In the genomic region with DNA sequence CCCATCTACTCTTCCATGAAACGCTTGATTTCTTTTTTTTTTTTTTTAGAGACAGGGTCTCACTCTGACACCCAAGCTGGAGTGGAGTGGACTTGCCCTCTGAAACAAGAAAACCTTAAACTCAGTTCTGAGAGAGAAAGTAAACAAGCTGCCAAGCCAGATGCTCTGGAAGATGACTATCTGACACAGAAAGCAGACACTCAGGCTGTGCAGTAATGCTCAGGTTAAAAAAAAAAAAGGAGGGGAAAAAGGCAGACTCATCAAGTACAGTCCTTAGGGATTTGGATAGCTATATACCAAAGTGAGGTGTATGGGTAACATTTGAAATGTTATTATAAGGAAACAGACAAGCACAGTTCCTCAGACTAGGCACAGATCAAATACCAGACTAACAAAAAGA, we compare ENCODE assay signal across 2 cellular contexts.
TF ChIP-seq lines count a peak whose summit lies in the region.

No MANE protein-coding gene starts in this region.

TF ChIP-seq in SK-N-SH treated with all-trans-retinoic acid at 6 μM for 48 hours, 23 proteins besides CTCF, POLR2A, EP300 and RAD21 (continued from another document):
- TF ChIP-seq, protein P1, sequence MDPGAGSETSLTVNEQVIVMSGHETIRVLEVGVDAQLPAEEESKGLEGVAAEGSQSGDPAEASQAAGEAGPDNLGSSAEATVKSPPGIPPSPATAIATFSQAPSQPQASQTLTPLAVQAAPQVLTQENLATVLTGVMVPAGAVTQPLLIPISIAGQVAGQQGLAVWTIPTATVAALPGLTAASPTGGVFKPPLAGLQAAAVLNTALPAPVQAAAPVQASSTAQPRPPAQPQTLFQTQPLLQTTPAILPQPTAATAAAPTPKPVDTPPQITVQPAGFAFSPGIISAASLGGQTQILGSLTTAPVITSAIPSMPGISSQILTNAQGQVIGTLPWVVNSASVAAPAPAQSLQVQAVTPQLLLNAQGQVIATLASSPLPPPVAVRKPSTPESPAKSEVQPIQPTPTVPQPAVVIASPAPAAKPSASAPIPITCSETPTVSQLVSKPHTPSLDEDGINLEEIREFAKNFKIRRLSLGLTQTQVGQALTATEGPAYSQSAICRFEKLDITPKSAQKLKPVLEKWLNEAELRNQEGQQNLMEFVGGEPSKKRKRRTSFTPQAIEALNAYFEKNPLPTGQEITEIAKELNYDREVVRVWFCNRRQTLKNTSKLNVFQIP (CRISPR knock-in tag; IDR thresholded peaks at IDR 0.05; ENCODE audit: borderline replicate concordance, low read depth): no peak
- peak; percentile 34; the same call in 1 of the 2 replicates for TF ChIP-seq TCF4 (CRISPR knock-in tag; IDR thresholded peaks at IDR 0.05; ENCODE audit: borderline replicate concordance)

TF ChIP-seq in WTC11, 78 proteins besides CTCF, POLR2A, EP300 and RAD21 (continued from another document):
- TF ChIP-seq, protein P2, sequence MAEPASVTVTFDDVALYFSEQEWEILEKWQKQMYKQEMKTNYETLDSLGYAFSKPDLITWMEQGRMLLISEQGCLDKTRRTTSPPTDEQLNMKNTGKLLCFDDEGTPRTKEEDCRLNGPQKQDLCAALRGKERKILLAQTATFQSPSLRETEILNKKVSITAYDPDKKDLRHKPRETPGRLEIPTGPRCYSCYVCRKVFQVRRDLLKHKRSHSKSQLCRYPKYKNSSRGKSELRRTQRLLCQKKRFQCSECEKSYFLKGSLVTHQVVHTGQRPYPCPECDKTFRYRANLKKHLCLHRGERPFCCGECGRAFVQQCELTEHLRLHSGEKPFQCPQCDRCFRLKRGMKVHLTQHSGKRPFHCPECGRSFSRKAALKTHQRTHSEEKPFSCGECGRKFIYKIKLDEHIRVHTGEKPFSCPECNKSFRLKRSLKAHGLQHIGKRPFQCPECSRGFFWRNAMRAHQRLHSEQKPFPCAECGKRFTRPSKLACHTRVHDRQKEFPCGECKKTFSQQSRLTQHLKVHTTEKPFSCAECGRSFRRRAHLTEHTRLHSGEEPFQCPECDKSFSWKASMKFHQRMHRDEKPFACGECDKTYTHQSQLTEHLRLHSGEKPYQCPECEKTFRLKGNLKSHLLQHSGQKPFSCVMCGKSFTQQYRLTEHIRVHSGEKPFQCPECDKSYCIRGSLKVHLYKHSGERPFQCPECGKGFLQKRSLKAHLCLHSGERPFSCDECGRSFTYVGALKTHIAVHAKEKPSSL (CRISPR knock-in tag; conservative IDR thresholded peaks at IDR 0.05): no peak
- TF ChIP-seq, protein P3, sequence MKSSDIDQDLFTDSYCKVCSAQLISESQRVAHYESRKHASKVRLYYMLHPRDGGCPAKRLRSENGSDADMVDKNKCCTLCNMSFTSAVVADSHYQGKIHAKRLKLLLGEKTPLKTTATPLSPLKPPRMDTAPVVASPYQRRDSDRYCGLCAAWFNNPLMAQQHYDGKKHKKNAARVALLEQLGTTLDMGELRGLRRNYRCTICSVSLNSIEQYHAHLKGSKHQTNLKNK (CRISPR knock-in tag; IDR thresholded peaks at IDR 0.05): no peak
- no peak for TF ChIP-seq ZNF281 (CRISPR knock-in tag; IDR thresholded peaks at IDR 0.05)
TF ChIP-seq in WTC11: peak in this region for 0.
